10 cellular contexts compared by ENCODE assay signal in the genomic region with DNA sequence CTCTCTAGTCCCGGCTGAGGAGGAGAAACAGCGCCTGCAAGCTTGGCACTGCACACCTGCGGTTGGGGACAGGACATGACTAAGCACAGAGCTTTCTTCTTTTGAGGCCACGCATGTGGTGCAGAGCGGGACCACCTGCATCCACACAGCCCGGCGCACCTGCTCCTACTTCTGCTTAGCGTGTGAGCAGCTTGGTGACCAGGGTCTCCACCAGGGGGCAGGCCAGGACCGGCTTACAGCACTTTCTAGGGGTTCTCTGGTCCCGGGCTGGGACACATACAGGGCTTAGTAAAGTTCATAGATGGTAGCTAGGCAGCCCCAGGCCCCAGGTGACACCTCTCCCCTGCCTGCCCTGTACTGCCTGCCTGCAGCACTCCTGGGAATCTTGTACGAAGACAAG. TPM values are rescaled to one million over a fixed set of nuclear protein-coding genes. Genes with fewer than 3 reads are reported as not detected.
DNase-seq lines count a peak whose midpoint lies in the region; ATAC-seq and TF ChIP-seq lines count a peak whose summit lies in the region.
"Not testable (repeated sequence)": the region's sequence is repeated elsewhere in the genome, so short reads cannot be mapped to it uniquely, and the experiment has no call there.
"Had no signal": no experiment of that assay in that cellular context is flagged by ENCODE, and none has a peak within 500 bp of the region (broad histone marks: within the 10 kb centered on the region; RNA-seq: fewer than 3 reads in every experiment).

No MANE protein-coding gene starts in this region.

- H3K27ac Mint-ChIP-seq in immature natural killer cell, result not testable (repeated sequence)

- not testable (repeated sequence) for TF ChIP-seq EP300 in suprapubic skin (IDR thresholded peaks at IDR 0.05)

- H3K4me3 ChIP-seq in PC-3 (ENCODE audit: low read length); suprapubic skin: not testable (repeated sequence)

- WGBS in suprapubic skin, result no CpG with 5 or more reads among the region's 11 CpGs

- not testable (repeated sequence) for H2AFZ ChIP-seq in PC-3 (ENCODE audit: low read length)

- ATAC-seq in PC-3, result not testable (repeated sequence)

- H3K4me1 Mint-ChIP-seq in immature natural killer cell, result not testable (repeated sequence)

- TF ChIP-seq POLR2A in suprapubic skin (IDR thresholded peaks at IDR 0.05), result not testable (repeated sequence)

- not testable (repeated sequence) for H3K36me3 Mint-ChIP-seq in immature natural killer cell

- H3K27me3 ChIP-seq in PC-3 (ENCODE audit: low read length), result not testable (repeated sequence)
- H3K27me3 ChIP-seq in suprapubic skin, result peaks cover 11% of the 10 kb centered on the region

- not testable (repeated sequence) for H3K9me3 Mint-ChIP-seq in immature natural killer cell

- DNase-seq in DMS79 treated with DMSO at 0.1 percent for 48 hours (lab: John Stamatoyannopoulos, UW) (peak; percentile 40), LoVo (ENCODE audit: low spot score) (peak; percentile 48), PC-3 (peak; percentile 25), cerebellar cortex (ENCODE audit: low spot score) (peak; percentile 10), immature natural killer cell (peak; percentile 6 to 15 (median 10)), renal cortical epithelial cell (ENCODE audit: low read depth) (peak; percentile 19), suprapubic skin (ENCODE audit: low spot score in 2 of 2) (peak in 1 of 2 donors; percentile 84)
- DNase-seq in activated CD8-positive, alpha-beta memory T cell treated with anti-CD3 and anti-CD28 coated beads for 24 hours, result peak; percentile 82

- H3K4me3 Mint-ChIP-seq in immature natural killer cell, result not testable (repeated sequence)

- intact Hi-C loops in PC-3 (cut with micrococcal nuclease), result not testable (repeated sequence)

- not testable (repeated sequence) for H3F3A ChIP-seq in PC-3 (ENCODE audit: low read length, unreplicated experiment)

- not testable (repeated sequence) for H3K27ac ChIP-seq in PC-3 (ENCODE audit: low read length); suprapubic skin

- BruUV-seq in PC-3 (replicated peaks; lab: Mats Ljungman, UMichigan), result not testable (repeated sequence)

- H3K9ac ChIP-seq in PC-3 (ENCODE audit: low read length), result not testable (repeated sequence)

- CTCF ChIA-PET in PC-3 (lab: Charles Lee), result not testable (repeated sequence)

- not testable (repeated sequence) for H3K9me3 ChIP-seq in PC-3 (ENCODE audit: low read length); suprapubic skin

- not testable (repeated sequence) for TF ChIP-seq CTCF in PC-3 (conservative IDR thresholded peaks at IDR 0.05; ENCODE audit: low read depth, low read length)
- TF ChIP-seq CTCF in suprapubic skin (IDR thresholded peaks at IDR 0.05), result peak; percentile 5 to 42

- H3K27me3 Mint-ChIP-seq in immature natural killer cell (ENCODE audit: low read depth in 3 of 3), result not testable (repeated sequence)

- H3K4me1 ChIP-seq in PC-3 (ENCODE audit: insufficient read depth, low read length); suprapubic skin: not testable (repeated sequence)

- H3K79me2 ChIP-seq in PC-3 (ENCODE audit: low read length), result not testable (repeated sequence)

- POLR2A ChIA-PET in PC-3 (lab: Charles Lee; ENCODE audit: unreplicated experiment), result not testable (repeated sequence)

- not testable (repeated sequence) for H3K9me2 ChIP-seq in PC-3 (replicated peaks; ENCODE audit: low read length)

- not testable (repeated sequence) for H3K36me3 ChIP-seq in PC-3 (ENCODE audit: low read depth, low read length); suprapubic skin

- H3K4me2 ChIP-seq in PC-3 (ENCODE audit: low read length), result not testable (repeated sequence)

- not testable (repeated sequence) for H4K20me1 ChIP-seq in PC-3 (ENCODE audit: low read length)

RNA-seq across cellular contexts. Expression of a gene that starts 51.2 kb away (rescaled TPM):
- total RNA-seq in PC-3 (2014; rRNA removed), result not detected in 2 replicates
- polyA plus RNA-seq in immature natural killer cell, result not detected
- not detected in 2 replicates for total RNA-seq in renal cortical epithelial cell
- total RNA-seq in suprapubic skin, result not detected
- total RNA-seq: T-helper 1 cell treated with Interleukin-12 subunit alpha and Interleukin-12 subunit beta and Interleukin-4 antibody, amounts not matched to agents 30 ng/mL and 1 ng/mL, for 36 hours had no signal
- polyA plus RNA-seq: thymus had no signal
